Comparison of ENCODE assay signal across 15 cellular contexts in the genomic region with DNA sequence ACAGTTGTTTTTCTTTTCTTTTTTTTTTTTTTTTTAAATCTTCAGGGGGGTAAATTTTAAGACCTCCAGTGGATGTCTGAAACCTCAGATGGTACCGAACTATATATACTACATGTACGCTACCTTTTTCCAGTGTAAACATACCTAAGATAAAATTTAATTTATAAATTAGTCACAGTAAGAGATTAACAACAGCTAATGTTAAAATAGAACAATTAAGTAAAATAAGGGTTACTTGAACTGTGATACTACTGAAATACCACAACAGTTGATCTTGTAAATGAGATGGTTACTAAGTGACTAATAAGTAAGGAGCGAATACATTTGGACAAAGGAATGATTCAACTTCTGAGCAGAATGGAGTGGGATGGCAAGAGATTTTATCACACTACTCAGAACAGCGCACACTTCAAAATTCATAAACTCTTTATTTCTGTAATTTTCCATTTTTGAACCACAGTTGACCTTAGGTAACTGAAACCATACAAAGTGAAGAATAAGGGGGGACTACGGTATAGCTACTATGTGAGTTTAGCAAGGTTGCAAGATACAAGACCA.
A peak's percentile ranks its signal among the peaks of the same experiment; 100 is the strongest.
DNase-seq lines count a peak whose midpoint lies in the region; FAIRE-seq and TF ChIP-seq lines count a peak whose summit lies in the region.
"Had no signal": no experiment of that assay in that cellular context is flagged by ENCODE, and none has a peak within 500 bp of the region (broad histone marks: within the 10 kb centered on the region; RNA-seq: fewer than 3 reads in every experiment).

No MANE protein-coding gene starts in this region.

- no peak overlapping the region for H2AFZ ChIP-seq in OCI-LY7 (ENCODE audit: low read length)

- no peaks in the 10 kb centered on the region for H3K79me2 ChIP-seq in OCI-LY7 (ENCODE audit: insufficient read depth, low read depth, low read length)

- H3K9me3 ChIP-seq in OCI-LY7 (ENCODE audit: low read length): no peaks in the 10 kb centered on the region
- H3K9me3 ChIP-seq: pancreas had no signal

- no peaks in the 10 kb centered on the region for H4K20me1 ChIP-seq in OCI-LY7 (ENCODE audit: insufficient read depth, low read length)

- no peak for TF ChIP-seq POLR2A in GM12891 (IDR thresholded peaks at IDR 0.05; ENCODE audit: low read depth, low read length)

- FAIRE-seq in bronchial epithelial cell (lab: Jason Lieb, UNC) (no peak), GM12891 (lab: Jason Lieb, UNC) (no peak)
- FAIRE-seq: pancreas had no signal

- no peak overlapping the region for H3K27ac ChIP-seq in OCI-LY7 (ENCODE audit: low read depth, low read length, poor library complexity, severe bottlenecking)
- H3K27ac ChIP-seq: cardiac muscle cell, KMS-11, pancreas had no signal

- CTCF ChIA-PET in OCI-LY7 (lab: Charles Lee; ENCODE audit: unreplicated experiment): no interaction called here

- POLR2A ChIA-PET in OCI-LY7 (lab: Charles Lee): interaction anchor here (0.6 to 0.7 kb wide), 5 partner anchors 69 to 1963 kb away, joined by 3 to 6 read pairs (median 3); no protein-coding TSS in a partner anchor

- TF ChIP-seq CTCF in AG09309 (IDR thresholded peaks at IDR 0.05; ENCODE audit: control insufficient read depth, insufficient read depth, low read depth, low read length, missing control alignments) (no peak), bronchial epithelial cell (IDR thresholded peaks at IDR 0.05; ENCODE audit: insufficient read depth, low read length, severe bottlenecking) (no peak), OCI-LY7 (conservative IDR thresholded peaks at IDR 0.05; ENCODE audit: low read length) (no peak)

- intact Hi-C loops in OCI-LY7 (cut with micrococcal nuclease; ENCODE audit: unreplicated experiment): no loop called here

- H3K27me3 ChIP-seq in bronchial epithelial cell (ENCODE audit: control insufficient read depth, insufficient read depth, low read length): no peaks in the 10 kb centered on the region
- H3K27me3 ChIP-seq: cardiac muscle cell, pancreas had no signal

- no peak overlapping the region for H3K4me3 ChIP-seq in AG09309 (ENCODE audit: control insufficient read depth, low read depth, low read length)
- H3K4me3 ChIP-seq in bronchial epithelial cell (ENCODE audit: low read depth, low read length): no peak overlapping the region
- no peak overlapping the region for H3K4me3 ChIP-seq in OCI-LY7 (ENCODE audit: low read depth, low read length, poor library complexity, severe bottlenecking)
- H3K4me3 ChIP-seq: cardiac muscle cell, pancreas had no signal

- H3K4me2 ChIP-seq in OCI-LY7 (ENCODE audit: low read length): no peak overlapping the region
- H3K4me2 ChIP-seq: KMS-11 had no signal

- no peaks in the 10 kb centered on the region for H3K9me2 ChIP-seq in OCI-LY7 (ENCODE audit: insufficient read depth, low read length)

- no TSS peak for BruUV-seq in OCI-LY7 (replicated peaks; lab: Mats Ljungman, UMichigan)

- no peaks in the 10 kb centered on the region for H3K4me1 ChIP-seq in OCI-LY7 (ENCODE audit: insufficient read depth, low read length, poor library complexity, severe bottlenecking)
- H3K4me1 ChIP-seq: pancreas had no signal

- H3K36me3 ChIP-seq in bronchial epithelial cell (ENCODE audit: control insufficient read depth, insufficient read depth, low read length) (no peaks in the 10 kb centered on the region), OCI-LY7 (ENCODE audit: insufficient read depth, low read length) (no peaks in the 10 kb centered on the region)
- H3K36me3 ChIP-seq: cardiac muscle cell, pancreas had no signal

- DNase-seq in AG09309 (ENCODE audit: low read depth) (peak; percentile 48), LHCN-M2 (ENCODE audit: low read depth) (peak; percentile 90), bronchial epithelial cell (ENCODE audit: low read depth) (peak; percentile 86), kidney glomerular epithelial cell (lab: John Stamatoyannopoulos, UW) (peak; percentile 81), OCI-LY7 (ENCODE audit: low spot score) (no peak), SHP77 treated with DMSO at 0.1 percent for 48 hours (lab: John Stamatoyannopoulos, UW) (no peak), Ammon's horn (ENCODE audit: low spot score) (no peak), GM12891 (ENCODE audit: insufficient read length, low spot score) (no peak)
- DNase-seq: activated CD8-positive, alpha-beta T cell treated with anti-CD3 and anti-CD28 coated beads for 36 hours; NCI-H510A treated with DMSO at 0.1 percent for 48 hours; pancreas; Right ventricle myocardium superior; stimulated activated CD4-positive, alpha-beta T cell treated with anti-CD3 and anti-CD28 coated beads, Interleukin-2, amount 100 ng/mL, for 24 hours had no signal

TF ChIP-seq in GM12891, 5 proteins besides CTCF, POLR2A, EP300 and RAD21:
- TF ChIP-seq TAF1 (IDR thresholded peaks at IDR 0.05; ENCODE audit: low read depth, low read length) (no peak), SPI1 (IDR thresholded peaks at IDR 0.05; ENCODE audit: low read depth, low read length) (no peak), POU2F2 (IDR thresholded peaks at IDR 0.05; ENCODE audit: low read depth, low read length) (no peak), PAX5 (IDR thresholded peaks at IDR 0.05; ENCODE audit: insufficient read depth, low read length, severe bottlenecking) (no peak), POLR2AphosphoS5 (IDR thresholded peaks at IDR 0.05; ENCODE audit: low read depth, low read length) (no peak)

Comparison
In these comparisons a context has a peak if more than half of its experiments do, and no peak if none do; other contexts are left out.
1. DNase-seq: peak in AG09309 (single experiment), LHCN-M2 (single experiment), bronchial epithelial cell (single experiment) and kidney glomerular epithelial cell (single experiment); none in OCI-LY7 (single experiment), SHP77 treated with DMSO at 0.1 percent for 48 hours (single experiment), Ammon's horn (single experiment) and GM12891 (single experiment).